Comparison of ENCODE assay signal across 21 cellular contexts in genomic region chr14:24164591-24164991, GRCh38. TPM values are rescaled to one million over a fixed set of nuclear protein-coding genes. Genes with fewer than 3 reads are reported as not detected.
A peak's percentile ranks its signal among the peaks of the same experiment; 100 is the strongest.
DNase-seq lines count a peak whose midpoint lies in the region; ATAC-seq and TF ChIP-seq lines count a peak whose summit lies in the region.
"Had no signal": no experiment of that assay in that cellular context is flagged by ENCODE, and none has a peak within 500 bp of the region (broad histone marks: within the 10 kb centered on the region; RNA-seq: fewer than 3 reads in every experiment).

No MANE protein-coding gene starts in this region.

- peaks cover 73% of the 10 kb centered on the region for H3K4me1 Mint-ChIP-seq in activated T-cell treated with anti-CD3 and anti-CD28 coated beads, Interleukin-2, amount 50 U/mL, for 72 hours (ENCODE audit: low read depth)
- peaks cover 62 to 71% (median 70%) of the 10 kb centered on the region in 3 donors for H3K4me1 Mint-ChIP-seq in T-cell
- peaks cover 89% of the 10 kb centered on the region for H3K4me1 Mint-ChIP-seq in dendritic cell treated with granulocyte-macrophage colony-stimulating factor and Interleukin-4, amounts not matched to agents 40 ng/mL and 50 ng/mL, for 4 days (ENCODE audit: low read depth)

- TF ChIP-seq CTCF in spleen (IDR thresholded peaks at IDR 0.05 in 8 of 11, conservative IDR thresholded peaks at IDR 0.05 in 3 of 11) (no peak), foreskin keratinocyte (conservative IDR thresholded peaks at IDR 0.05) (no peak)

- no peaks in the 10 kb centered on the region for H3K9me3 Mint-ChIP-seq in activated T-cell treated with anti-CD3 and anti-CD28 coated beads, Interleukin-2, amount 50 U/mL, for 72 hours
- H3K9me3 Mint-ChIP-seq in T-cell, result no peaks in the 10 kb centered on the region
- H3K9me3 Mint-ChIP-seq in dendritic cell treated with granulocyte-macrophage colony-stimulating factor and Interleukin-4, amounts not matched to agents 40 ng/mL and 50 ng/mL, for 4 days, result no peaks in the 10 kb centered on the region

- DNase-seq in activated T-cell treated with anti-CD3 and anti-CD28 coated beads, Interleukin-2, amount 50 U/mL, for 72 hours, result no peak
- DNase-seq in activated T-cell treated with anti-CD3 and anti-CD28 coated beads, Interleukin-2, amount 50 U/mL, for 48 hours, result no peak
- no peak for DNase-seq in T-cell
- peak; percentile 71 for DNase-seq in spleen
- DNase-seq in foreskin keratinocyte, result no peak
- DNase-seq in NCI-H2196 (lab: John Stamatoyannopoulos, UW; ENCODE audit: unreplicated experiment), result no peak
- DNase-seq: amygdala, foreskin fibroblast, GOT3, hippocampal formation, mammary epithelial cell, MM.1S, NCI-H146 had no signal

- H3K4me1 ChIP-seq in spleen (peaks cover 31 to 82% (median 67%) of the 10 kb centered on the region in 6 donors), foreskin keratinocyte (peaks cover 8% of the 10 kb centered on the region)

- no peak overlapping the region for H3K4me3 ChIP-seq in spleen
- H3K4me3 ChIP-seq: cardiac muscle cell, right lobe of liver, thoracic aorta had no signal

- no peak overlapping the region for H3K4me3 Mint-ChIP-seq in activated T-cell treated with anti-CD3 and anti-CD28 coated beads, Interleukin-2, amount 50 U/mL, for 72 hours
- peak overlapping the region; percentile 39 to 92 (median 52) for H3K4me3 Mint-ChIP-seq in T-cell
- no peak overlapping the region for H3K4me3 Mint-ChIP-seq in dendritic cell treated with granulocyte-macrophage colony-stimulating factor and Interleukin-4, amounts not matched to agents 40 ng/mL and 50 ng/mL, for 4 days

- H3K27me3 Mint-ChIP-seq in activated T-cell treated with anti-CD3 and anti-CD28 coated beads, Interleukin-2, amount 50 U/mL, for 72 hours (ENCODE audit: low read depth), result no peaks in the 10 kb centered on the region
- H3K27me3 Mint-ChIP-seq in T-cell, result no peaks in the 10 kb centered on the region
- H3K27me3 Mint-ChIP-seq in dendritic cell treated with granulocyte-macrophage colony-stimulating factor and Interleukin-4, amounts not matched to agents 40 ng/mL and 50 ng/mL, for 4 days, result peaks cover 2% of the 10 kb centered on the region

- intact Hi-C loops in dendritic cell treated with granulocyte-macrophage colony-stimulating factor and Interleukin-4, amounts not matched to agents 40 ng/mL and 50 ng/mL, for 4 days (cut with micrococcal nuclease), result loop anchor here (5.0 kb wide), 2 partner anchors 33 to 107 kb away; partner anchors contain the start of gene TM9SF1
- intact Hi-C loops in spleen (cut with DNase I; ENCODE audit: low total_unique reads), result no loop called here

- H3K27me3 ChIP-seq in spleen (replicated peaks in 1 of 7), result no peaks in the 10 kb centered on the region
- no peaks in the 10 kb centered on the region for H3K27me3 ChIP-seq in foreskin keratinocyte
- H3K27me3 ChIP-seq: cardiac muscle cell, right lobe of liver had no signal

- 92 to 96% (median 94%) methylated on average over 11 to 14 of the region's 14 CpGs for WGBS in spleen, 5 donors

- no peak for ATAC-seq in activated T-cell treated with anti-CD3 and anti-CD28 coated beads, Interleukin-2, amount 50 U/mL, for 72 hours (replicated peaks in 1 of 2)
- no peak for ATAC-seq in T-cell (replicated peaks in 1 of 4)
- no peak for ATAC-seq in foreskin keratinocyte
- no peak for ATAC-seq in GM21515 (IDR thresholded peaks at IDR 0.05; ENCODE audit: unreplicated experiment)
- ATAC-seq: right lobe of liver had no signal

- no peak for TF ChIP-seq POLR2A in spleen (IDR thresholded peaks at IDR 0.05)

- peaks cover 31 to 58% of the 10 kb centered on the region in 2 donors for H3K36me3 Mint-ChIP-seq in activated T-cell treated with anti-CD3 and anti-CD28 coated beads, Interleukin-2, amount 50 U/mL, for 72 hours (ENCODE audit: insufficient read depth in 2 of 2)
- H3K36me3 Mint-ChIP-seq in T-cell, result peaks cover 62% of the 10 kb centered on the region
- peaks cover 96% of the 10 kb centered on the region for H3K36me3 Mint-ChIP-seq in dendritic cell treated with granulocyte-macrophage colony-stimulating factor and Interleukin-4, amounts not matched to agents 40 ng/mL and 50 ng/mL, for 4 days (ENCODE audit: low read depth)

- CTCF ChIA-PET in T-cell (lab: Charles Lee), result interaction anchor here in 1 of 2 donors (0.6 kb wide), 1 partner anchor 221 kb away, joined by 4 read pairs; no protein-coding TSS in a partner anchor

- H3K27ac Mint-ChIP-seq in activated T-cell treated with anti-CD3 and anti-CD28 coated beads, Interleukin-2, amount 50 U/mL, for 72 hours, result peak overlapping the region; percentile 21
- peak overlapping the region; percentile 79 to 99 for H3K27ac Mint-ChIP-seq in T-cell
- peak overlapping the region; percentile 82 for H3K27ac Mint-ChIP-seq in dendritic cell treated with granulocyte-macrophage colony-stimulating factor and Interleukin-4, amounts not matched to agents 40 ng/mL and 50 ng/mL, for 4 days

- H3K27ac ChIP-seq in spleen (peak overlapping the region in 7 of 8 donors; percentile 13 to 99 (median 95)), foreskin keratinocyte (no peak overlapping the region)
- H3K27ac ChIP-seq: C4-2B, cardiac muscle cell, epithelial cell of prostate, parathyroid adenoma, right lobe of liver, thoracic aorta had no signal

- POLR2A ChIA-PET in T-cell (lab: Charles Lee), result interaction anchor here in 1 of 2 donors (1.0 kb wide), 1 partner anchor 16 kb away, joined by 3 read pairs; no protein-coding TSS in a partner anchor

- peaks cover 30 to 91% (median 75%) of the 10 kb centered on the region in 6 donors for H3K36me3 ChIP-seq in spleen

- no peaks in the 10 kb centered on the region for H3K9me3 ChIP-seq in spleen
- H3K9me3 ChIP-seq: right lobe of liver, thoracic aorta had no signal

RNA-seq across cellular contexts. Expression of gene IRF9, which starts 3.5 kb away (rescaled TPM):
- 100 to 1,000 TPM; 245 to 263 TPM for total RNA-seq in activated T-cell treated with anti-CD3 and anti-CD28 coated beads, Interleukin-2, amount 50 U/mL, for 72 hours
- 100 to 1,000 TPM; 201 to 285 (median 215) TPM for total RNA-seq in T-cell
- total RNA-seq in spleen, result 100 to 1,000 TPM; 122 to 265 (median 218) TPM
- 100 to 1,000 TPM in 2 of 3 donors, 10 to 100 TPM in 1; 85.8 to 166 (median 118) TPM for polyA plus RNA-seq in spleen
- total RNA-seq in foreskin keratinocyte, result 128 and 137 TPM in 2 replicates
- polyA plus RNA-seq in foreskin keratinocyte, result 99.0 and 108 TPM in 2 replicates

RNA-seq across cellular contexts. Expression of gene REC8, which starts 7.3 kb away (rescaled TPM):
- 10 to 100 TPM; 48.0 to 57.9 TPM for total RNA-seq in activated T-cell treated with anti-CD3 and anti-CD28 coated beads, Interleukin-2, amount 50 U/mL, for 72 hours
- total RNA-seq in T-cell (10 to 100 TPM; 32.4 to 82.5 (median 41.5) TPM), spleen (10 to 100 TPM; 23.5 to 51.6 (median 38.0) TPM), foreskin keratinocyte (5.2 and 6.1 TPM in 2 replicates)
- polyA plus RNA-seq in spleen (10 to 100 TPM; 23.6 to 48.0 (median 43.1) TPM), foreskin keratinocyte (6.3 and 6.5 TPM in 2 replicates)

RNA-seq across cellular contexts. Expression of gene RNF31, which starts 17.3 kb away (rescaled TPM):
- total RNA-seq in activated T-cell treated with anti-CD3 and anti-CD28 coated beads, Interleukin-2, amount 50 U/mL, for 72 hours, result 10 to 100 TPM; 88.7 to 90.6 TPM
- total RNA-seq in T-cell (100 to 1,000 TPM in 3 of 5 donors, 10 to 100 TPM in 2; 67.7 to 131 (median 100) TPM), spleen (100 to 1,000 TPM in 3 of 7 donors, 10 to 100 TPM in 4; 61.9 to 113 (median 96.9) TPM), foreskin keratinocyte (49.2 and 54.1 TPM in 2 replicates)
- polyA plus RNA-seq in spleen (100 to 1,000 TPM in 2 of 3 donors, 10 to 100 TPM in 1; 56.5 to 148 (median 122) TPM), foreskin keratinocyte (42.3 and 43.7 TPM in 2 replicates)

RNA-seq across cellular contexts. Expression of gene PSME2, which starts 18.2 kb away (rescaled TPM):
- 100 to 1,000 TPM; 369 to 376 TPM for total RNA-seq in activated T-cell treated with anti-CD3 and anti-CD28 coated beads, Interleukin-2, amount 50 U/mL, for 72 hours
- total RNA-seq in T-cell, result 100 to 1,000 TPM; 130 to 192 (median 159) TPM
- 100 to 1,000 TPM in 5 of 7 donors, 10 to 100 TPM in 2; 80.0 to 295 (median 189) TPM for total RNA-seq in spleen
- 100 to 1,000 TPM; 337 to 509 (median 433) TPM for polyA plus RNA-seq in spleen
- total RNA-seq in foreskin keratinocyte, result 219 and 237 TPM in 2 replicates
- 309 and 342 TPM in 2 replicates for polyA plus RNA-seq in foreskin keratinocyte

RNA-seq across cellular contexts. Expression of gene EMC9, which starts 23.2 kb away (rescaled TPM):
- total RNA-seq in activated T-cell treated with anti-CD3 and anti-CD28 coated beads, Interleukin-2, amount 50 U/mL, for 72 hours, result 10 to 100 TPM; 38.0 to 56.5 TPM
- total RNA-seq in T-cell (10 to 100 TPM in 3 of 5 donors, 1 to 10 TPM in 2; 9.3 to 29.8 (median 20.8) TPM), spleen (10 to 100 TPM; 17.7 to 27.3 (median 19.9) TPM), foreskin keratinocyte (22.2 and 23.2 TPM in 2 replicates)
- polyA plus RNA-seq in spleen (10 to 100 TPM; 25.4 to 50.6 (median 48.5) TPM), foreskin keratinocyte (39.5 and 43.5 TPM in 2 replicates)

Comparison
In these comparisons a context has a peak if more than half of its experiments do, and no peak if none do; other contexts are left out.
1. H3K27ac Mint-ChIP-seq: peak in every context shown above with its lines; median percentile 89 in T-cell; 82 in dendritic cell treated with granulocyte-macrophage colony-stimulating factor and Interleukin-4, amounts not matched to agents 40 ng/mL and 50 ng/mL, for 4 days; 21 in activated T-cell treated with anti-CD3 and anti-CD28 coated beads, Interleukin-2, amount 50 U/mL, for 72 hours.
2. H3K4me3 Mint-ChIP-seq: peak in T-cell (3 of 3); none in activated T-cell treated with anti-CD3 and anti-CD28 coated beads, Interleukin-2, amount 50 U/mL, for 72 hours (0 of 2) and dendritic cell treated with granulocyte-macrophage colony-stimulating factor and Interleukin-4, amounts not matched to agents 40 ng/mL and 50 ng/mL, for 4 days (single experiment).